28 cellular contexts compared by ENCODE assay signal in genomic region chrX:132924426-132924825, GRCh38.
"Had no signal": no experiment of that assay in that cellular context is flagged by ENCODE, and none has a peak within 500 bp of the region (broad histone marks: within the 10 kb centered on the region; RNA-seq: fewer than 3 reads in every experiment).

No MANE protein-coding gene starts in this region.

- DNase-seq: naive thymus-derived CD4-positive, alpha-beta T cell; natural killer cell; occipital lobe; ovary; posterior cingulate gyrus; psoas muscle; right cardiac atrium; right lobe of liver; sigmoid colon; small intestine; stimulated activated CD4-positive, alpha-beta T cell treated with anti-CD3 and anti-CD28 coated beads, Interleukin-15, amount 100 ng/mL, for 24 hours; stimulated activated CD4-positive, alpha-beta T cell treated with anti-CD3 and anti-CD28 coated beads, Interleukin-2, amount 100 ng/mL, for 24 hours; stimulated activated CD4-positive, alpha-beta T cell treated with anti-CD3 and anti-CD28 coated beads, Interleukin-2, amount 100 ng/mL, for 48 hours; stimulated activated CD4-positive, alpha-beta T cell treated with anti-CD3 and anti-CD28 coated beads, Interleukin-4, amount 100 ng/mL, for 24 hours; stimulated activated naive CD4-positive, alpha-beta T cell; stimulated activated naive CD8-positive, alpha-beta T cell treated with anti-CD3 and anti-CD28 coated beads, Interleukin-15, amount 100 ng/mL, for 72 hours; stimulated activated naive CD8-positive, alpha-beta T cell treated with anti-CD3 and anti-CD28 coated beads, Interleukin-15, Interleukin-2, amounts not matched to agents 100 U/mL and 50 U/mL, for 24 hours; substantia nigra; testis; tibial artery; transverse colon; upper lobe of right lung; uterus had no signal

- H3K4me3 Mint-ChIP-seq: naive thymus-derived CD4-positive, alpha-beta T cell; natural killer cell; nephron; neural crest cell; stimulated activated effector memory CD8-positive, alpha-beta T cell treated with anti-CD3 and anti-CD28 coated beads, Interleukin-12 subunit alpha, Interleukin-12 subunit beta, amount 100 ng/mL, for 72 hours; stimulated activated naive CD8-positive, alpha-beta T cell treated with anti-CD3 and anti-CD28 coated beads, Interleukin-15, amount 100 ng/mL, for 72 hours; type B pancreatic cell had no signal

- ATAC-seq: naive thymus-derived CD4-positive, alpha-beta T cell; natural killer cell; psoas muscle; right cardiac atrium; right lobe of liver; stimulated activated effector memory CD8-positive, alpha-beta T cell treated with anti-CD3 and anti-CD28 coated beads, Interleukin-12 subunit alpha, Interleukin-12 subunit beta, amount 100 ng/mL, for 72 hours; stimulated activated naive CD8-positive, alpha-beta T cell treated with anti-CD3 and anti-CD28 coated beads, Interleukin-15, amount 100 ng/mL, for 72 hours; stimulated activated naive CD8-positive, alpha-beta T cell treated with anti-CD3 and anti-CD28 coated beads, Interleukin-15, Interleukin-2, amounts not matched to agents 100 U/mL and 50 U/mL, for 24 hours; upper lobe of right lung had no signal

- H3K27me3 Mint-ChIP-seq: progenitor cell of endocrine pancreas; stimulated activated naive CD8-positive, alpha-beta T cell treated with anti-CD3 and anti-CD28 coated beads, Interleukin-15, amount 100 ng/mL, for 72 hours; type B pancreatic cell had no signal

- H3K9me3 Mint-ChIP-seq: nephron; stimulated activated effector memory CD8-positive, alpha-beta T cell treated with anti-CD3 and anti-CD28 coated beads, Interleukin-12 subunit alpha, Interleukin-12 subunit beta, amount 100 ng/mL, for 72 hours; stimulated activated naive CD8-positive, alpha-beta T cell treated with anti-CD3 and anti-CD28 coated beads, Interleukin-15, amount 100 ng/mL, for 72 hours had no signal

- H3K36me3 Mint-ChIP-seq: naive thymus-derived CD4-positive, alpha-beta T cell; natural killer cell; stimulated activated effector memory CD8-positive, alpha-beta T cell treated with anti-CD3 and anti-CD28 coated beads, Interleukin-12 subunit alpha, Interleukin-12 subunit beta, amount 100 ng/mL, for 72 hours had no signal

- H3K4me1 Mint-ChIP-seq: naive thymus-derived CD4-positive, alpha-beta T cell; natural killer cell; nephron; stimulated activated effector memory CD8-positive, alpha-beta T cell treated with anti-CD3 and anti-CD28 coated beads, Interleukin-12 subunit alpha, Interleukin-12 subunit beta, amount 100 ng/mL, for 72 hours; stimulated activated naive CD8-positive, alpha-beta T cell treated with anti-CD3 and anti-CD28 coated beads, Interleukin-15, amount 100 ng/mL, for 72 hours had no signal

- H3K27ac Mint-ChIP-seq: naive thymus-derived CD4-positive, alpha-beta T cell; natural killer cell; stimulated activated effector memory CD8-positive, alpha-beta T cell treated with anti-CD3 and anti-CD28 coated beads, Interleukin-12 subunit alpha, Interleukin-12 subunit beta, amount 100 ng/mL, for 72 hours; stimulated activated naive CD8-positive, alpha-beta T cell treated with anti-CD3 and anti-CD28 coated beads, Interleukin-15, amount 100 ng/mL, for 72 hours; type B pancreatic cell had no signal
